In genomic region chr5:17228833-17229291, GRCh38 we compare ENCODE assay signal across 8 cellular contexts. TPM values are rescaled to one million over a fixed set of nuclear protein-coding genes. Genes with fewer than 3 reads are reported as not detected.
DNase-seq lines count a peak whose midpoint lies in the region; ATAC-seq, FAIRE-seq and TF ChIP-seq lines count a peak whose summit lies in the region.

No MANE protein-coding gene starts in this region.

- H3K4me1 ChIP-seq in mucosa of descending colon (ENCODE audit: low read depth) = no peaks in the 10 kb centered on the region

- no peaks in the 10 kb centered on the region for H3K9me3 ChIP-seq in mucosa of descending colon

- H3K27ac Mint-ChIP-seq in memory B cell = peak overlapping the region; percentile 89

- no peaks in the 10 kb centered on the region for H3K36me3 ChIP-seq in mucosa of descending colon (ENCODE audit: low read depth)

- H3K9me3 Mint-ChIP-seq in memory B cell = no peaks in the 10 kb centered on the region

- peak; percentile 83 for DNase-seq in NCI-H345 treated with DMSO at 0.1 percent for 48 hours (lab: John Stamatoyannopoulos, UW; ENCODE audit: unreplicated experiment)
- no peak for DNase-seq in memory B cell (ENCODE audit: low spot score in 2 of 2)
- no peak for DNase-seq in GM12891 (ENCODE audit: insufficient read length, low spot score)
- DNase-seq in occipital lobe (lab: John Stamatoyannopoulos, UW) = no peak
- no peak for DNase-seq in mucosa of descending colon
- DNase-seq in coronary artery (ENCODE audit: low spot score) = no peak

- peaks cover 20% of the 10 kb centered on the region for H3K36me3 Mint-ChIP-seq in memory B cell

- peak; percentile 68 for ATAC-seq in GM18517 (IDR thresholded peaks at IDR 0.05; ENCODE audit: unreplicated experiment)
- peak; percentile 45 for ATAC-seq in HG02571 (IDR thresholded peaks at IDR 0.05; ENCODE audit: unreplicated experiment)
- no peak for ATAC-seq in memory B cell (ENCODE audit: low read depth)
- no peak for ATAC-seq in mucosa of descending colon

- H3K4me3 Mint-ChIP-seq in memory B cell = peak overlapping the region; percentile 64

- TF ChIP-seq POLR2A in GM12891 (IDR thresholded peaks at IDR 0.05; ENCODE audit: low read depth, low read length) = no peak

- H3K27me3 Mint-ChIP-seq in memory B cell = no peaks in the 10 kb centered on the region

- no peak for FAIRE-seq in GM12891 (lab: Jason Lieb, UNC)

- TF ChIP-seq CTCF in mucosa of descending colon (IDR thresholded peaks at IDR 0.05) = no peak
- TF ChIP-seq CTCF in coronary artery (IDR thresholded peaks at IDR 0.05) = no peak

- peak overlapping the region in 1 of 2 donors; percentile 24 for H3K27ac ChIP-seq in coronary artery

- peaks cover 66% of the 10 kb centered on the region for H3K4me1 Mint-ChIP-seq in memory B cell

- intact Hi-C loops in mucosa of descending colon (cut with DNase I, micrococcal nuclease) = no loop called here

- no peak overlapping the region for H3K4me3 ChIP-seq in mucosa of descending colon
- no peak overlapping the region for H3K4me3 ChIP-seq in coronary artery

TF ChIP-seq in GM12891, 5 proteins besides CTCF, POLR2A, EP300 and RAD21:
- no peak for TF ChIP-seq TAF1 (IDR thresholded peaks at IDR 0.05; ENCODE audit: low read depth, low read length)
- TF ChIP-seq SPI1 (IDR thresholded peaks at IDR 0.05; ENCODE audit: low read depth, low read length) = no peak
- no peak; the same call in 1 of the 2 replicates for TF ChIP-seq POLR2AphosphoS5 (IDR thresholded peaks at IDR 0.05; ENCODE audit: low read depth, low read length)
- no peak for TF ChIP-seq POU2F2 (IDR thresholded peaks at IDR 0.05; ENCODE audit: low read depth, low read length)
- TF ChIP-seq PAX5 (IDR thresholded peaks at IDR 0.05; ENCODE audit: insufficient read depth, low read length, severe bottlenecking) = no peak
TF ChIP-seq in GM12891: peak in this region for 0.

RNA-seq across cellular contexts. Expression of gene BASP1, which starts 11.4 kb away (rescaled TPM):
- polyA plus RNA-seq in GM12891 (2012; ENCODE audit: low read depth, missing spikeins) = 137 TPM
- total RNA-seq in occipital lobe = 359 TPM
- total RNA-seq in mucosa of descending colon = 10 to 100 TPM in 1 of 3 donors, 1 to 10 TPM in 2; 3.6 to 10.6 (median 8.6) TPM

Comparison
In these comparisons a context has a peak if more than half of its experiments do, and no peak if none do; other contexts are left out.
1. ATAC-seq: peak in GM18517 (single experiment) and HG02571 (single experiment); none in memory B cell (single experiment) and mucosa of descending colon (single experiment).
2. RNA of gene BASP1, which starts 11.4 kb away (total RNA-seq): 359 TPM in occipital lobe (single experiment); 3.6 to 10.6 TPM in mucosa of descending colon; every median in the first group is over 10 times any median in the second.